In genomic region chr22:46239261-46240048, GRCh38 we compare ENCODE assay signal across 1 cellular context.
TF ChIP-seq lines count a peak whose summit lies in the region.

No MANE protein-coding gene starts in this region.

TF ChIP-seq in WTC11, 78 proteins besides CTCF, POLR2A, EP300 and RAD21 (continued from another document):
- TF ChIP-seq ZNF512 (CRISPR knock-in tag; IDR thresholded peaks at IDR 0.05; ENCODE audit: borderline replicate concordance) (no peak), ZNF425 (CRISPR knock-in tag; conservative IDR thresholded peaks at IDR 0.05) (no peak), ZNF138 (CRISPR knock-in tag; conservative IDR thresholded peaks at IDR 0.05) (no peak), CREM (CRISPR knock-in tag; IDR thresholded peaks at IDR 0.05) (no peak), MYBL2 (CRISPR knock-in tag; IDR thresholded peaks at IDR 0.05) (no peak), FOXP1 (CRISPR knock-in tag; IDR thresholded peaks at IDR 0.05; ENCODE audit: borderline replicate concordance) (no peak), ZBTB43 (CRISPR knock-in tag; IDR thresholded peaks at IDR 0.05) (no peak)
